In genomic region chr1:17922833-17923232, GRCh38 we compare ENCODE assay signal across 1 cellular context.
TF ChIP-seq lines count a peak whose summit lies in the region.

No MANE protein-coding gene starts in this region.

TF ChIP-seq in HepG2, 621 proteins besides CTCF, POLR2A, EP300 and RAD21 (continued from another document):
- TF ChIP-seq PATZ1 (CRISPR knock-in tag; IDR thresholded peaks at IDR 0.05): no peak
- no peak for TF ChIP-seq SP140L (CRISPR knock-in tag; IDR thresholded peaks at IDR 0.05; ENCODE audit: borderline replicate concordance)
- TF ChIP-seq ZNF20 (CRISPR knock-in tag; IDR thresholded peaks at IDR 0.05): no peak
- TF ChIP-seq ZNF275 (CRISPR knock-in tag; IDR thresholded peaks at IDR 0.05; ENCODE audit: borderline replicate concordance): no peak
- TF ChIP-seq RERE (CRISPR knock-in tag; IDR thresholded peaks at IDR 0.05; ENCODE audit: low read depth): no peak
- TF ChIP-seq ZNF281 (CRISPR knock-in tag; IDR thresholded peaks at IDR 0.05; ENCODE audit: borderline replicate concordance): no peak
- no peak for TF ChIP-seq ZBTB34 (CRISPR knock-in tag; IDR thresholded peaks at IDR 0.05)
- TF ChIP-seq ZNF24 (IDR thresholded peaks at IDR 0.05): peak; percentile 41; the same call in 1 of the 2 replicates
- no peak for TF ChIP-seq POGZ (CRISPR knock-in tag; IDR thresholded peaks at IDR 0.05)
- no peak for TF ChIP-seq HOXA5 (CRISPR knock-in tag; IDR thresholded peaks at IDR 0.05)
- no peak for TF ChIP-seq IKZF5 (CRISPR knock-in tag; IDR thresholded peaks at IDR 0.05)
